ENCODE assay signal across 8 cellular contexts in the genomic region with DNA sequence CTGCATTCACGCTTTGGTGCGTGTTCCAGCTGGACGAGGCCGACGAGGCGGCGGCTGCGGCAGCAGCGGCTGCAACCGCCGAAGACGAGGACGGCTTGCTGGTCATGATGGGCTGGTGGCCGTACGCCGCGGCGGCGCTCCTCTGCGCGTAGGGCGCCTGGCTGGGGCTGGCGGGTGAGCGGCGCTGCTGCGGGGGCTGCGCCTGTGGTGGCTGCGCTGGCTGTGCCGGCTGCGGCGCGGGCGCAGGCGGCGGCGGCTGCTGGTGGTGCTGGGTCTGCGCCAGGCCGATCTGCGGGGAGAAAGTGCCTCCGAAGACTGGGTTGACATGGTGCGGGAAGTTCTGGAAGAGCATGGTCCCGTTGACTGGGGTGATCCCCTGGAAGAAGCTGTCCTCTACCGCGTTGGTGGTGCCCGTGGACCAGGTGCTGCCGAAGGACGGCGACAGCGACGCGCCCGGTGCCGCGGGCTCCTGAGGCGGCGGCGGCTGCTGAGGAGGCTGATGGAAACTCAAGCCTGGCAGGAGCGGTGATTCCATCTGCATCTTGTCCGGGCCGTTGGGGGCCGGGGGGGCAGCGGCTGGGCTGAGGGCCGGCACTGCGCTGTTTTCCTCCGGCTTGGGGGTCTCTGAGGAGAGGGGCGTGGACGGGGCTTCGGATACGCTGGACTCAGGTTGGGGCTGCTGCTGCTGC. TPM values are rescaled to one million over a fixed set of nuclear protein-coding genes. Genes with fewer than 3 reads are reported as not detected.
A peak's percentile ranks its signal among the peaks of the same experiment; 100 is the strongest.
DNase-seq lines count a peak whose midpoint lies in the region; FAIRE-seq and TF ChIP-seq lines count a peak whose summit lies in the region.

No MANE protein-coding gene starts in this region.

- H3K4me3 Mint-ChIP-seq in activated CD4-positive, alpha-beta memory T cell treated with anti-CD3 and anti-CD28 coated beads for 36 hours, result peak overlapping the region; percentile 72

- CTCF ChIA-PET in A673 (lab: Charles Lee), result no interaction called here
- CTCF ChIA-PET in activated CD4-positive, alpha-beta memory T cell treated with anti-CD3 and anti-CD28 coated beads for 36 hours (lab: Charles Lee), result no interaction called here
- CTCF ChIA-PET in H1 (lab: Charles Lee; ENCODE audit: partially characterized antibody), result interaction anchor here (0.5 to 2.1 kb wide), 5 partner anchors 35 to 180 kb away, joined by 3 to 5 read pairs (median 4); a partner anchor contains a TSS

- no peaks in the 10 kb centered on the region for H3K36me3 ChIP-seq in A673 (ENCODE audit: insufficient read depth, low read length, poor library complexity, severe bottlenecking)
- no peaks in the 10 kb centered on the region for H3K36me3 ChIP-seq in H1 (ENCODE audit: control insufficient read depth in 2 of 4, insufficient read depth in 4 of 4, low read length in 3 of 4)
- H3K36me3 ChIP-seq in mesendoderm (ENCODE audit: control insufficient read depth, insufficient read depth, low read length), result no peaks in the 10 kb centered on the region

- H3K9me3 Mint-ChIP-seq in activated CD4-positive, alpha-beta memory T cell treated with anti-CD3 and anti-CD28 coated beads for 36 hours, result no peaks in the 10 kb centered on the region

- H3K27me3 Mint-ChIP-seq in activated CD4-positive, alpha-beta memory T cell treated with anti-CD3 and anti-CD28 coated beads for 36 hours, result peaks cover 9% of the 10 kb centered on the region

- H2BK12ac ChIP-seq in H1 (ENCODE audit: low read depth, low read length), result no peak overlapping the region

- H2AK5ac ChIP-seq in H1 (ENCODE audit: low read depth, low read length), result no peak overlapping the region
- no peak overlapping the region for H2AK5ac ChIP-seq in mesendoderm (ENCODE audit: low read length)

- H3K27me3 ChIP-seq in A673 (replicated peaks; ENCODE audit: insufficient read depth, low read depth, low read length, poor library complexity) (no peaks in the 10 kb centered on the region), H1 (replicated peaks in 1 of 4; ENCODE audit: control insufficient read depth in 3 of 4, extremely low read depth in 1 of 4, insufficient read depth in 3 of 4, low read length in 3 of 4) (peaks cover 8 to 26% (median 23%) of the 10 kb centered on the region in 4 experiments), mesendoderm (ENCODE audit: insufficient read depth, low read length, poor library complexity) (peaks cover 13% of the 10 kb centered on the region)

- H4K20me1 ChIP-seq in H1 (replicated peaks in 1 of 2; ENCODE audit: control insufficient read depth in 1 of 2, insufficient read depth in 2 of 2, low read length in 2 of 2), result no peaks in the 10 kb centered on the region

- no peak overlapping the region for H4K91ac ChIP-seq in H1 (replicated peaks; ENCODE audit: insufficient read length, low read length)

- H3K79me1 ChIP-seq in H1 (ENCODE audit: low read depth, low read length) (no peaks in the 10 kb centered on the region), mesendoderm (ENCODE audit: low read length) (no peaks in the 10 kb centered on the region)

- peaks cover 17% of the 10 kb centered on the region for H3K23me2 ChIP-seq in H1 (ENCODE audit: low read depth, low read length)

- WGBS in H1 (ENCODE audit: extremely low coverage in 1 of 2, insufficient coverage in 1 of 2, insufficient read length in 1 of 2, insufficient replicate concordance in 2 of 2, low coverage in 1 of 2, low lambda C conversion rate in 2 of 2, missing lambda C conversion rate in 1 of 2), 2 experiments, result 1% methylated on average over 39 of the region's 69 CpGs; no CpG with 5 or more reads in 1 of the 2 experiments
- no CpG with 5 or more reads among the region's 69 CpGs for WGBS in mesendoderm (ENCODE audit: extremely low coverage, insufficient coverage, low lambda C conversion rate)

- H3K56ac ChIP-seq in H1 (replicated peaks; ENCODE audit: insufficient read length, low read depth, low read length) (no peak overlapping the region), mesendoderm (ENCODE audit: low read length) (peak overlapping the region; percentile 79)

- no peak overlapping the region for H3K27ac Mint-ChIP-seq in activated CD4-positive, alpha-beta memory T cell treated with anti-CD3 and anti-CD28 coated beads for 36 hours

- H2BK15ac ChIP-seq in H1 (ENCODE audit: low read length) (no peak overlapping the region), mesendoderm (replicated peaks; ENCODE audit: low read depth) (no peak overlapping the region)

- TF ChIP-seq EP300 in Ishikawa (IDR thresholded peaks at IDR 0.05; ENCODE audit: borderline replicate concordance), result no peak
- TF ChIP-seq EP300 in H1 (IDR thresholded peaks at IDR 0.05; ENCODE audit: borderline replicate concordance in 1 of 2, low read depth in 2 of 2, low read length in 2 of 2), result no peak

- H3K9me3 ChIP-seq in A673 (ENCODE audit: low read depth, low read length, poor library complexity, severe bottlenecking), result no peaks in the 10 kb centered on the region
- H3K9me3 ChIP-seq in H1 (ENCODE audit: insufficient read depth in 2 of 2, low read depth in 1 of 2, low read length in 1 of 2), result no peaks in the 10 kb centered on the region

- H3K18ac ChIP-seq in H1 (ENCODE audit: extremely low read depth, low read length) (no peak overlapping the region), mesendoderm (ENCODE audit: low read length) (no peak overlapping the region)

- peak overlapping the region; percentile 22; the same call in 1 of the 2 replicates for H2AFZ ChIP-seq in H1 (ENCODE audit: low read length)

- H3K4me2 ChIP-seq in H1 (ENCODE audit: insufficient read depth in 1 of 2, low read depth in 2 of 2, low read length in 2 of 2), result peak overlapping the region; percentile 80 to 99
- H3K4me2 ChIP-seq in mesendoderm (ENCODE audit: low read length), result peak overlapping the region; percentile 98

- TF ChIP-seq RAD21 in Ishikawa (IDR thresholded peaks at IDR 0.05; ENCODE audit: low read depth) (no peak), H1 (IDR thresholded peaks at IDR 0.05 in 1 of 2, conservative IDR thresholded peaks at IDR 0.05 in 1 of 2; ENCODE audit: low read depth in 2 of 2, low read length in 2 of 2) (no peak)

- no peak overlapping the region for H3K4ac ChIP-seq in H1 (replicated peaks; ENCODE audit: insufficient read length, low read depth, low read length)
- no peak overlapping the region for H3K4ac ChIP-seq in mesendoderm (ENCODE audit: low read depth, low read length)

- DNase-seq in A673 (ENCODE audit: low spot score), result peak; percentile 58
- peak; percentile 50 for DNase-seq in GM19239 (ENCODE audit: insufficient read length, low spot score)
- peak; percentile 52 for DNase-seq in activated CD4-positive, alpha-beta memory T cell treated with anti-CD3 and anti-CD28 coated beads for 36 hours
- peak in 1 of 2 experiments; percentile 72 for DNase-seq in H1 (ENCODE audit: low read depth in 1 of 2, low spot score in 2 of 2)
- peak; percentile 53 for DNase-seq in mesendoderm
- peak; percentile 6 for DNase-seq in stimulated activated CD8-positive, alpha-beta memory T cell treated with anti-CD3 and anti-CD28 coated beads, Interleukin-7, amount 100 ng/mL, for 24 hours (ENCODE audit: low read depth)
- DNase-seq in UCSD-AML1 (lab: John Stamatoyannopoulos, UW; ENCODE audit: unreplicated experiment), result no peak

- H3K9ac ChIP-seq in H1 (replicated peaks in 1 of 4; ENCODE audit: extremely low read depth in 1 of 4, low read depth in 3 of 4, low read length in 3 of 4) (peak overlapping the region in 2 of 4 experiments; percentile 41 to 48; a peak in 4 of 7 replicates), mesendoderm (ENCODE audit: low read length) (peak overlapping the region; percentile 57)

- H2BK5ac ChIP-seq in H1 (ENCODE audit: low read depth, low read length) (no peak overlapping the region), mesendoderm (ENCODE audit: low read length) (no peak overlapping the region)

- intact Hi-C loops in A673 (cut with micrococcal nuclease; ENCODE audit: unreplicated experiment), result loop anchor here (5.0 kb wide), 1 partner anchor 53 kb away; a partner anchor contains a TSS
- intact Hi-C loops in activated CD4-positive, alpha-beta memory T cell treated with anti-CD3 and anti-CD28 coated beads for 36 hours (cut with micrococcal nuclease), result loop anchor here (1.0 to 5.0 kb wide), 4 partner anchors 29 to 353 kb away; a partner anchor contains a TSS

- TF ChIP-seq CTCF in A673 (conservative IDR thresholded peaks at IDR 0.05; ENCODE audit: low read depth, low read length) (no peak), H1 (IDR thresholded peaks at IDR 0.05; ENCODE audit: control extremely low read depth in 1 of 3, insufficient read depth in 1 of 3, low read depth in 1 of 3, low read length in 3 of 3) (no peak)

- H3K4me1 ChIP-seq in A673 (ENCODE audit: insufficient read depth, low read length, poor library complexity, severe bottlenecking), result peaks cover 10% of the 10 kb centered on the region
- H3K4me1 ChIP-seq in H1 (replicated peaks in 1 of 4; ENCODE audit: control insufficient read depth in 3 of 4, insufficient read depth in 4 of 4, low read length in 3 of 4), result peaks cover 0 to 10% (median 7%) of the 10 kb centered on the region in 4 experiments; a peak in 3 of 7 replicates
- no peaks in the 10 kb centered on the region for H3K4me1 ChIP-seq in mesendoderm (ENCODE audit: control insufficient read depth, low read depth, low read length)

- H3K79me2 ChIP-seq in H1 (ENCODE audit: control insufficient read depth in 1 of 2, insufficient read depth in 2 of 2, low read length in 2 of 2) (no peaks in the 10 kb centered on the region), mesendoderm (ENCODE audit: control insufficient read depth, insufficient read depth, low read length) (no peaks in the 10 kb centered on the region)

- no TSS peak for BruUV-seq in A673 (replicated peaks; lab: Mats Ljungman, UMichigan)

- FAIRE-seq in GM19239 (lab: Jason Lieb, UNC) (no peak), H1 (lab: Jason Lieb, UNC) (no peak)

- no peak overlapping the region for H3K14ac ChIP-seq in H1 (ENCODE audit: insufficient read length)

- H3K4me3 ChIP-seq in A673 (ENCODE audit: low read depth, low read length, poor library complexity, severe bottlenecking) (peak overlapping the region; percentile 66), H1 (ENCODE audit: extremely low read depth in 1 of 4, insufficient read depth in 2 of 4, low read depth in 3 of 4, low read length in 4 of 4) (peak overlapping the region; percentile 53 to 82 (median 76)), mesendoderm (ENCODE audit: low read length) (peak overlapping the region; percentile 48)

- peaks cover 9% of the 10 kb centered on the region for H3K36me3 Mint-ChIP-seq in activated CD4-positive, alpha-beta memory T cell treated with anti-CD3 and anti-CD28 coated beads for 36 hours

- peak overlapping the region; percentile 65; the same call in 1 of the 2 replicates for H4K8ac ChIP-seq in H1 (ENCODE audit: extremely low read depth, insufficient read depth, low read length)
- H4K8ac ChIP-seq in mesendoderm (ENCODE audit: low read depth, low read length), result no peak overlapping the region

- TF ChIP-seq POLR2A in H1 (IDR thresholded peaks at IDR 0.05; ENCODE audit: control extremely low read depth in 1 of 2, low read depth in 2 of 2, low read length in 2 of 2), result no peak

- no peak overlapping the region for H2BK20ac ChIP-seq in H1 (ENCODE audit: low read length)

- H4K5ac ChIP-seq in H1 (ENCODE audit: insufficient read length, low read depth, low read length) (no peak overlapping the region), mesendoderm (ENCODE audit: low read length) (no peak overlapping the region)

- no peak overlapping the region for H3K23ac ChIP-seq in H1 (ENCODE audit: insufficient read length)
- H3K23ac ChIP-seq in mesendoderm (ENCODE audit: low read length), result peak overlapping the region; percentile 53

- no peak overlapping the region for H3K27ac ChIP-seq in A673 (ENCODE audit: low read depth, low read length, poor library complexity, severe bottlenecking)
- no peak overlapping the region for H3K27ac ChIP-seq in H1 (ENCODE audit: low read depth, low read length)
- H3K27ac ChIP-seq in mesendoderm (ENCODE audit: low read depth, low read length), result no peak overlapping the region

- H2BK120ac ChIP-seq in H1 (replicated peaks; ENCODE audit: low read depth, low read length) (no peak overlapping the region), mesendoderm (ENCODE audit: low read depth, low read length) (no peak overlapping the region)

- POLR2A ChIA-PET in A673 (lab: Charles Lee; ENCODE audit: low non-redundant PET) (no interaction called here), H1 (lab: Charles Lee; ENCODE audit: partially characterized antibody) (interaction anchor here (1.0 to 1.7 kb wide), 3 partner anchors 10 to 51 kb away, joined by 3 to 5 read pairs (median 3); a partner anchor contains a TSS)
- POLR2A ChIA-PET in activated CD4-positive, alpha-beta memory T cell treated with anti-CD3 and anti-CD28 coated beads for 36 hours (lab: Charles Lee), result no interaction called here

- H3K4me1 Mint-ChIP-seq in activated CD4-positive, alpha-beta memory T cell treated with anti-CD3 and anti-CD28 coated beads for 36 hours (ENCODE audit: low read depth), result peaks cover 33% of the 10 kb centered on the region

RNA-seq across cellular contexts. Expression of a gene that starts 51.1 kb away (rescaled TPM):
- total RNA-seq in A673 (2021), result 1.1 and 1.4 TPM in 2 replicates
- total RNA-seq in activated CD4-positive, alpha-beta memory T cell treated with anti-CD3 and anti-CD28 coated beads for 36 hours, result 1 to 10 TPM; 1.4 to 1.6 TPM
- total RNA-seq in H1 (2021; fragmentation: NEBNext Ultra II Directional; extraction: Animal tissue kit (Norgen Biotek cat#: 25700)), result 1.7 and 1.9 TPM in 2 replicates
- polyA plus RNA-seq in H1 (2011; rRNA removed), result 0.39 and 0.53 TPM in 2 replicates
- 0.50 TPM for polyA plus RNA-seq in H1 (2011; cell fraction: cytosol; rRNA removed)
- 0.93 TPM for polyA plus RNA-seq in H1 (2011; cell fraction: nucleus; rRNA removed)
- polyA plus RNA-seq in H1 (2012, experiment 1 of 2), result 0.58 to 0.74 TPM (median 0.66 TPM) in 4 replicates
- polyA plus RNA-seq in H1 (2012, experiment 2 of 2), result 0.09 TPM
- polyA plus RNA-seq in H1 (2013, experiment 1 of 2), result 0.61 TPM
- polyA plus RNA-seq in H1 (2013, experiment 2 of 2), result 0.57 TPM
- 1.2 and 1.6 TPM in 2 replicates for polyA minus RNA-seq in H1 (2011; rRNA and poly(A)+ RNA removed)
- 1.6 TPM for polyA minus RNA-seq in H1 (2011; cell fraction: cytosol; rRNA and poly(A)+ RNA removed)
- polyA minus RNA-seq in H1 (2011; cell fraction: nucleus; rRNA and poly(A)+ RNA removed), result 3.3 TPM
- polyA plus RNA-seq in mesendoderm (2013, experiment 1 of 2), result 0.49 TPM
- 0.49 TPM for polyA plus RNA-seq in mesendoderm (2013, experiment 2 of 2)

RNA-seq across cellular contexts. Expression of a gene that starts 51.2 kb away (rescaled TPM):
- total RNA-seq in A673 (2021), result 76.7 and 79.9 TPM in 2 replicates
- 10 to 100 TPM; 27.4 to 29.1 TPM for total RNA-seq in activated CD4-positive, alpha-beta memory T cell treated with anti-CD3 and anti-CD28 coated beads for 36 hours
- 23.7 and 26.8 TPM in 2 replicates for total RNA-seq in H1 (2021; fragmentation: NEBNext Ultra II Directional; extraction: Animal tissue kit (Norgen Biotek cat#: 25700))
- polyA plus RNA-seq in H1 (2011; rRNA removed), result 5.8 and 8.7 TPM in 2 replicates
- polyA plus RNA-seq in H1 (2011; cell fraction: cytosol; rRNA removed), result 12.0 TPM
- polyA plus RNA-seq in H1 (2011; cell fraction: nucleus; rRNA removed), result 2.8 TPM
- 16.2 to 24.5 TPM (median 19.6 TPM) in 4 replicates for polyA plus RNA-seq in H1 (2012, experiment 1 of 2)
- polyA plus RNA-seq in H1 (2012, experiment 2 of 2), result 2.3 TPM
- 9.6 TPM for polyA plus RNA-seq in H1 (2013, experiment 1 of 2)
- 10.9 TPM for polyA plus RNA-seq in H1 (2013, experiment 2 of 2)
- polyA minus RNA-seq in H1 (2011; rRNA and poly(A)+ RNA removed), result 14.9 and 16.3 TPM in 2 replicates
- 7.0 TPM for polyA minus RNA-seq in H1 (2011; cell fraction: cytosol; rRNA and poly(A)+ RNA removed)
- 18.4 TPM for polyA minus RNA-seq in H1 (2011; cell fraction: nucleus; rRNA and poly(A)+ RNA removed)
- 12.0 TPM for polyA plus RNA-seq in mesendoderm (2013, experiment 1 of 2)
- 11.7 TPM for polyA plus RNA-seq in mesendoderm (2013, experiment 2 of 2)
